6 cellular contexts compared by ENCODE assay signal in genomic region chr18:27709344-27709743, GRCh38.
"Had no signal": no experiment of that assay in that cellular context is flagged by ENCODE, and none has a peak within 500 bp of the region (broad histone marks: within the 10 kb centered on the region; RNA-seq: fewer than 3 reads in every experiment).

No MANE protein-coding gene starts in this region.

- H3K27ac ChIP-seq: HL-60 had no signal

- DNase-seq: H9, HCEC 1CT, HFFc6, KBM-7 had no signal

- H2AFZ ChIP-seq: GM23338 had no signal

- H3K4me3 ChIP-seq: GM23338 had no signal

- H3K4me2 ChIP-seq: GM23338 had no signal
